In the genomic region with DNA sequence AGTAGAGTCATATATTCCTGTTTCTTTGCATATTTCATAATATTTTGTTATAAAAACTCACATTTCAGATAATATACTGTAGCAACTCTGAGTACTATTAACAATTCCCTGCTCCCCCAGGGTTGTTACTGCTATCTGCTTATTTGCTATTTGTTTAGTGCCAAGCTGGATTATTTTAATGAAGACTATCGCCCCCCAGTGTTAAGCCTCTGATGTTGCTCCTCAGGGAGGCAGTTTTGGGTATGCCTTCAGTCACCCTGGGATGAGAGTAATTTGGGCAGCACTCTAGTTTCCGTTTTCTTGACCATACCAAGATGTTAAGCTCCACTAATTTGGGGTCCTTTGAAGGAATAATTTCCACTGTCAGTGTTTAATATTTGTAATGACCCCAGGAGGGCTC, we compare ENCODE assay signal across 8 cellular contexts. TPM values are rescaled to one million over a fixed set of nuclear protein-coding genes. Genes with fewer than 3 reads are reported as not detected.
DNase-seq lines count a peak whose midpoint lies in the region; ATAC-seq, FAIRE-seq and TF ChIP-seq lines count a peak whose summit lies in the region.

No MANE protein-coding gene starts in this region.

- no peaks in the 10 kb centered on the region for H3K23me2 ChIP-seq in H1 (ENCODE audit: low read depth, low read length)

- peaks cover 40% of the 10 kb centered on the region for H3K36me3 Mint-ChIP-seq in activated CD4-positive, alpha-beta memory T cell treated with anti-CD3 and anti-CD28 coated beads, Interleukin-2, amount 10 ng/mL, durations not matched to agents 7 days and 5 days (ENCODE audit: low read depth)
- H3K36me3 Mint-ChIP-seq in activated naive CD8-positive, alpha-beta T cell treated with anti-CD3 and anti-CD28 coated beads for 36 hours: peaks cover 55% of the 10 kb centered on the region

- no peak overlapping the region for H4K91ac ChIP-seq in H1 (replicated peaks; ENCODE audit: insufficient read length, low read length)

- H3K9me3 Mint-ChIP-seq in activated CD4-positive, alpha-beta memory T cell treated with anti-CD3 and anti-CD28 coated beads, Interleukin-2, amount 10 ng/mL, durations not matched to agents 7 days and 5 days: no peaks in the 10 kb centered on the region
- peaks cover 8% of the 10 kb centered on the region for H3K9me3 Mint-ChIP-seq in activated naive CD8-positive, alpha-beta T cell treated with anti-CD3 and anti-CD28 coated beads for 36 hours

- no peak overlapping the region for H3K56ac ChIP-seq in H1 (replicated peaks; ENCODE audit: insufficient read length, low read depth, low read length)

- H3K27ac ChIP-seq in heart right ventricle (no peak overlapping the region), right cardiac atrium (ENCODE audit: low read length) (no peak overlapping the region), MM.1S (ENCODE audit: low read length) (no peak overlapping the region), H1 (ENCODE audit: low read depth, low read length) (no peak overlapping the region), substantia nigra (ENCODE audit: low read depth, low read length, poor library complexity, severe bottlenecking) (no peak overlapping the region)

- WGBS in heart right ventricle, 2 donors: 78% methylated on average over 2 of the region's 2 CpGs
- WGBS in right cardiac atrium: 67% methylated on average over 2 of the region's 2 CpGs
- 56% methylated on average over 2 of the region's 2 CpGs; no CpG with 5 or more reads in 1 of the 2 experiments for WGBS in H1 (ENCODE audit: extremely low coverage in 1 of 2, insufficient coverage in 1 of 2, insufficient read length in 1 of 2, insufficient replicate concordance in 2 of 2, low coverage in 1 of 2, low lambda C conversion rate in 2 of 2, missing lambda C conversion rate in 1 of 2), 2 experiments

- no peak overlapping the region for H3K27ac Mint-ChIP-seq in activated CD4-positive, alpha-beta memory T cell treated with anti-CD3 and anti-CD28 coated beads, Interleukin-2, amount 10 ng/mL, durations not matched to agents 7 days and 5 days
- H3K27ac Mint-ChIP-seq in activated naive CD8-positive, alpha-beta T cell treated with anti-CD3 and anti-CD28 coated beads for 36 hours: no peak overlapping the region

- H3K27me3 Mint-ChIP-seq in activated CD4-positive, alpha-beta memory T cell treated with anti-CD3 and anti-CD28 coated beads, Interleukin-2, amount 10 ng/mL, durations not matched to agents 7 days and 5 days: no peaks in the 10 kb centered on the region
- H3K27me3 Mint-ChIP-seq in activated naive CD8-positive, alpha-beta T cell treated with anti-CD3 and anti-CD28 coated beads for 36 hours: no peaks in the 10 kb centered on the region

- H4K5ac ChIP-seq in H1 (ENCODE audit: insufficient read length, low read depth, low read length): no peak overlapping the region

- no peak overlapping the region for H4K8ac ChIP-seq in H1 (ENCODE audit: extremely low read depth, insufficient read depth, low read length)

- CTCF ChIA-PET in H1 (lab: Charles Lee; ENCODE audit: partially characterized antibody): interaction anchor here (0.6 to 1.7 kb wide), 22 partner anchors 8 to 1190 kb away, joined by 3 to 11 read pairs (median 3); no protein-coding TSS in a partner anchor
- CTCF ChIA-PET in activated CD4-positive, alpha-beta memory T cell treated with anti-CD3 and anti-CD28 coated beads, Interleukin-2, amount 10 ng/mL, durations not matched to agents 7 days and 5 days (lab: Charles Lee): interaction anchor here (0.6 to 1.4 kb wide), 8 partner anchors 8 to 24 kb away, joined by 3 to 5 read pairs (median 4); no protein-coding TSS in a partner anchor

- H2BK12ac ChIP-seq in H1 (ENCODE audit: low read depth, low read length): no peak overlapping the region

- no peaks in the 10 kb centered on the region for H3F3A ChIP-seq in MM.1S (ENCODE audit: insufficient read depth, low read length)

- intact Hi-C loops in heart right ventricle (cut with DNase I): no loop called here
- intact Hi-C loops in right cardiac atrium (cut with DNase I): no loop called here

- no peaks in the 10 kb centered on the region for H3K4me1 Mint-ChIP-seq in activated CD4-positive, alpha-beta memory T cell treated with anti-CD3 and anti-CD28 coated beads, Interleukin-2, amount 10 ng/mL, durations not matched to agents 7 days and 5 days
- peaks cover 3% of the 10 kb centered on the region for H3K4me1 Mint-ChIP-seq in activated naive CD8-positive, alpha-beta T cell treated with anti-CD3 and anti-CD28 coated beads for 36 hours

- H3K4ac ChIP-seq in H1 (replicated peaks; ENCODE audit: insufficient read length, low read depth, low read length): no peak overlapping the region

- no peak for TF ChIP-seq POLR2A in H1 (IDR thresholded peaks at IDR 0.05; ENCODE audit: control extremely low read depth in 1 of 2, low read depth in 2 of 2, low read length in 2 of 2)

- DNase-seq in heart right ventricle (no peak), right cardiac atrium (no peak), MM.1S (no peak), H1 (ENCODE audit: low read depth in 1 of 2, low spot score in 2 of 2) (peak in 1 of 2 experiments; percentile 10), urothelium cell line (ENCODE audit: low spot score) (peak; percentile 17), substantia nigra (lab: John Stamatoyannopoulos, UW) (no peak)
- no peak for DNase-seq in activated CD4-positive, alpha-beta memory T cell treated with anti-CD3 and anti-CD28 coated beads, Interleukin-2, amount 10 ng/mL, durations not matched to agents 7 days and 5 days
- no peak for DNase-seq in activated naive CD8-positive, alpha-beta T cell treated with anti-CD3 and anti-CD28 coated beads for 36 hours

- H3K36me3 ChIP-seq in heart right ventricle: peaks cover 0 to 32% (median 3%) of the 10 kb centered on the region in 9 donors
- no peaks in the 10 kb centered on the region for H3K36me3 ChIP-seq in MM.1S (replicated peaks; ENCODE audit: insufficient read depth, low read length)
- H3K36me3 ChIP-seq in H1 (ENCODE audit: control insufficient read depth in 2 of 4, insufficient read depth in 4 of 4, low read length in 3 of 4): peaks cover 0 to 3% (median 0%) of the 10 kb centered on the region in 4 experiments; a peak in 2 of 8 replicates

- H3K9me3 ChIP-seq in heart right ventricle (no peaks in the 10 kb centered on the region), right cardiac atrium (ENCODE audit: control insufficient read depth, low read length) (no peaks in the 10 kb centered on the region), MM.1S (replicated peaks; ENCODE audit: insufficient read depth, low read length) (no peaks in the 10 kb centered on the region), H1 (ENCODE audit: insufficient read depth in 2 of 2, low read depth in 1 of 2, low read length in 1 of 2) (no peaks in the 10 kb centered on the region)

- H3K4me1 ChIP-seq in heart right ventricle: peaks cover 0 to 6% (median 0%) of the 10 kb centered on the region in 9 donors
- H3K4me1 ChIP-seq in right cardiac atrium (ENCODE audit: control insufficient read depth, insufficient read depth, low read length): no peaks in the 10 kb centered on the region
- H3K4me1 ChIP-seq in MM.1S (ENCODE audit: low read length): no peaks in the 10 kb centered on the region
- H3K4me1 ChIP-seq in H1 (replicated peaks in 1 of 4; ENCODE audit: control insufficient read depth in 3 of 4, insufficient read depth in 4 of 4, low read length in 3 of 4): no peaks in the 10 kb centered on the region; a peak in 1 of 7 replicates

- H3K23ac ChIP-seq in H1 (ENCODE audit: insufficient read length): no peak overlapping the region

- H2AFZ ChIP-seq in MM.1S (ENCODE audit: low read length): no peak overlapping the region
- H2AFZ ChIP-seq in H1 (ENCODE audit: low read length): no peak overlapping the region

- H3K9ac ChIP-seq in MM.1S (ENCODE audit: low read length) (no peak overlapping the region), H1 (replicated peaks in 1 of 4; ENCODE audit: extremely low read depth in 1 of 4, low read depth in 3 of 4, low read length in 3 of 4) (no peak overlapping the region)

- H3K4me3 ChIP-seq in heart right ventricle (no peak overlapping the region), right cardiac atrium (ENCODE audit: low read length) (no peak overlapping the region), MM.1S (ENCODE audit: low read length) (no peak overlapping the region), H1 (ENCODE audit: extremely low read depth in 1 of 4, insufficient read depth in 2 of 4, low read depth in 3 of 4, low read length in 4 of 4) (no peak overlapping the region)

- FAIRE-seq in H1 (lab: Jason Lieb, UNC) (no peak), urothelium cell line (lab: Jason Lieb, UNC) (no peak)

- H3K27me3 ChIP-seq in heart right ventricle (no peaks in the 10 kb centered on the region), right cardiac atrium (ENCODE audit: control insufficient read depth, insufficient read depth) (no peaks in the 10 kb centered on the region), MM.1S (replicated peaks; ENCODE audit: insufficient read depth, low read length) (no peaks in the 10 kb centered on the region), H1 (replicated peaks in 1 of 4; ENCODE audit: control insufficient read depth in 3 of 4, extremely low read depth in 1 of 4, insufficient read depth in 3 of 4, low read length in 3 of 4) (no peaks in the 10 kb centered on the region)

- no peak overlapping the region for H2BK120ac ChIP-seq in H1 (replicated peaks; ENCODE audit: low read depth, low read length)

- H2AK5ac ChIP-seq in H1 (ENCODE audit: low read depth, low read length): no peak overlapping the region

- peak; percentile 34 to 50; a peak in 3 of 4 replicates for TF ChIP-seq RAD21 in H1 (IDR thresholded peaks at IDR 0.05 in 1 of 2, conservative IDR thresholded peaks at IDR 0.05 in 1 of 2; ENCODE audit: low read depth in 2 of 2, low read length in 2 of 2)

- no peak overlapping the region for H2BK15ac ChIP-seq in H1 (ENCODE audit: low read length)

- POLR2A ChIA-PET in H1 (lab: Charles Lee; ENCODE audit: partially characterized antibody): no interaction called here
- POLR2A ChIA-PET in activated CD4-positive, alpha-beta memory T cell treated with anti-CD3 and anti-CD28 coated beads, Interleukin-2, amount 10 ng/mL, durations not matched to agents 7 days and 5 days (lab: Charles Lee): interaction anchor here (1.3 kb wide), 1 partner anchor 46 kb away, joined by 4 read pairs; the partner anchor contains the start of gene MICU2

- TF ChIP-seq CTCF in heart right ventricle (IDR thresholded peaks at IDR 0.05) (peak in 8 of 9 donors; percentile 7 to 52 (median 41)), MM.1S (IDR thresholded peaks at IDR 0.05; ENCODE audit: low read length) (peak; percentile 23; the same call in 1 of the 2 replicates), H1 (IDR thresholded peaks at IDR 0.05; ENCODE audit: control extremely low read depth in 1 of 3, insufficient read depth in 1 of 3, low read depth in 1 of 3, low read length in 3 of 3) (peak; percentile 29 to 65 (median 41); a peak in 3 of 4 replicates)

- H3K79me2 ChIP-seq in MM.1S (ENCODE audit: low read length) (no peaks in the 10 kb centered on the region), H1 (ENCODE audit: control insufficient read depth in 1 of 2, insufficient read depth in 2 of 2, low read length in 2 of 2) (no peaks in the 10 kb centered on the region)

- no peak overlapping the region for H3K4me2 ChIP-seq in MM.1S (ENCODE audit: low read depth, low read length)
- H3K4me2 ChIP-seq in H1 (ENCODE audit: insufficient read depth in 1 of 2, low read depth in 2 of 2, low read length in 2 of 2): no peak overlapping the region

- H2BK20ac ChIP-seq in H1 (ENCODE audit: low read length): no peak overlapping the region

- peak in 2 of 8 donors; percentile 35 to 53 for ATAC-seq in heart right ventricle
- no peak for ATAC-seq in right cardiac atrium

- no peak overlapping the region for H3K4me3 Mint-ChIP-seq in activated CD4-positive, alpha-beta memory T cell treated with anti-CD3 and anti-CD28 coated beads, Interleukin-2, amount 10 ng/mL, durations not matched to agents 7 days and 5 days
- H3K4me3 Mint-ChIP-seq in activated naive CD8-positive, alpha-beta T cell treated with anti-CD3 and anti-CD28 coated beads for 36 hours: no peak overlapping the region

- no peak for TF ChIP-seq EP300 in H1 (IDR thresholded peaks at IDR 0.05; ENCODE audit: borderline replicate concordance in 1 of 2, low read depth in 2 of 2, low read length in 2 of 2)

- no peaks in the 10 kb centered on the region for H3K79me1 ChIP-seq in H1 (ENCODE audit: low read depth, low read length)

- H4K20me1 ChIP-seq in MM.1S (ENCODE audit: insufficient read depth, low read length): no peaks in the 10 kb centered on the region
- peaks cover 0 to 2% of the 10 kb centered on the region in 2 experiments for H4K20me1 ChIP-seq in H1 (replicated peaks in 1 of 2; ENCODE audit: control insufficient read depth in 1 of 2, insufficient read depth in 2 of 2, low read length in 2 of 2)

- no peaks in the 10 kb centered on the region for H3K9me2 ChIP-seq in MM.1S (replicated peaks; ENCODE audit: insufficient read depth, low read length)

- no peak overlapping the region for H2BK5ac ChIP-seq in H1 (ENCODE audit: low read depth, low read length)

- no peak overlapping the region for H3K18ac ChIP-seq in H1 (ENCODE audit: extremely low read depth, low read length)

- H3K14ac ChIP-seq in H1 (ENCODE audit: insufficient read length): no peak overlapping the region

RNA-seq across cellular contexts. Expression of gene MICU2, which starts 46.0 kb away (rescaled TPM):
- 10 to 100 TPM; 52.8 to 65.5 (median 59.9) TPM for total RNA-seq in heart right ventricle
- polyA plus RNA-seq in heart right ventricle: 10 to 100 TPM; 46.7 to 49.2 TPM
- total RNA-seq in right cardiac atrium: 10 to 100 TPM; 50.9 to 56.0 (median 52.8) TPM
- 70.6 TPM for polyA plus RNA-seq in right cardiac atrium
- 34.6 and 36.5 TPM in 2 replicates for total RNA-seq in H1 (2021; fragmentation: NEBNext Ultra II Directional; extraction: Animal tissue kit (Norgen Biotek cat#: 25700))
- polyA plus RNA-seq in H1 (2011; rRNA removed): 34.6 and 50.3 TPM in 2 replicates
- polyA plus RNA-seq in H1 (2011; cell fraction: cytosol; rRNA removed): 48.9 TPM
- 30.6 TPM for polyA plus RNA-seq in H1 (2011; cell fraction: nucleus; rRNA removed)
- 25.2 to 31.5 TPM (median 26.6 TPM) in 4 replicates for polyA plus RNA-seq in H1 (2012, experiment 1 of 2)
- 2.9 TPM for polyA plus RNA-seq in H1 (2012, experiment 2 of 2)
- 28.5 TPM for polyA plus RNA-seq in H1 (2013, experiment 1 of 2)
- polyA plus RNA-seq in H1 (2013, experiment 2 of 2): 28.2 TPM
- 12.9 and 13.3 TPM in 2 replicates for polyA minus RNA-seq in H1 (2011; rRNA and poly(A)+ RNA removed)
- 16.4 TPM for polyA minus RNA-seq in H1 (2011; cell fraction: cytosol; rRNA and poly(A)+ RNA removed)
- polyA minus RNA-seq in H1 (2011; cell fraction: nucleus; rRNA and poly(A)+ RNA removed): 35.2 TPM
- 10 to 100 TPM; 33.8 to 34.0 TPM for total RNA-seq in activated CD4-positive, alpha-beta memory T cell treated with anti-CD3 and anti-CD28 coated beads, Interleukin-2, amount 10 ng/mL, durations not matched to agents 7 days and 5 days
- total RNA-seq in activated naive CD8-positive, alpha-beta T cell treated with anti-CD3 and anti-CD28 coated beads for 36 hours: 10 to 100 TPM; 33.0 to 35.0 TPM
